27 cellular contexts compared by ENCODE assay signal in the genomic region with DNA sequence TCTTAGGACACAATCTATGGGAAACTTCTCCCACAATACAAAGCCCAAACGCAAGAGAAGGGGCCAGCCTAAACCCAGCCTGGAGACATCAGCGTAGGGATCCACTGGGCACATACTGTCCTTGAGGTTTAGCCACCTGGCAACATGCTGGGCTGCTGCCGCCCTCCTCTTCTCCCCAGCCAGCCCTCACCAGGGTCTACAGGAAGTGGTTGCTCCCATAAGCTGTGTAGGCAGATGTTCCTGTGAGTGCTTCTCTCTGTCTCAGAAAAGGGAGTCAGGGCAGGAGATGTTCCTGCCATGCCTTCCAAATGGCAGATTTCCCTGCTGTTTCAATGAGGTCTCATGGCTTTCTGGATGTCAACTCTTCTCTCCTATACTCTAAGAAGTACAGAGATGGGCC.
A peak's percentile ranks its signal among the peaks of the same experiment; 100 is the strongest.
DNase-seq lines count a peak whose midpoint lies in the region; ATAC-seq lines count a peak whose summit lies in the region.
"Had no signal": no experiment of that assay in that cellular context is flagged by ENCODE, and none has a peak within 500 bp of the region (broad histone marks: within the 10 kb centered on the region; RNA-seq: fewer than 3 reads in every experiment).

No MANE protein-coding gene starts in this region.

- intact Hi-C loops in dendritic cell treated with granulocyte-macrophage colony-stimulating factor and Interleukin-4, amounts not matched to agents 40 ng/mL and 50 ng/mL, for 4 days (cut with micrococcal nuclease) = no loop called here

- POLR2A ChIA-PET in activated naive CD8-positive, alpha-beta T cell treated with anti-CD3 and anti-CD28 coated beads, Interleukin-2, amount 10 ng/mL, durations not matched to agents 7 days and 5 days (lab: Charles Lee) = no interaction called here
- POLR2A ChIA-PET in activated CD8-positive, alpha-beta T cell treated with anti-CD3 and anti-CD28 coated beads, Interleukin-2, amount 10 ng/mL, durations not matched to agents 7 days and 5 days (lab: Charles Lee) = no interaction called here

- CTCF ChIA-PET in activated CD8-positive, alpha-beta T cell treated with anti-CD3 and anti-CD28 coated beads, Interleukin-2, amount 10 ng/mL, durations not matched to agents 7 days and 5 days (lab: Charles Lee) = no interaction called here

- H3K27me3 Mint-ChIP-seq in activated naive CD8-positive, alpha-beta T cell treated with anti-CD3 and anti-CD28 coated beads, Interleukin-2, amount 10 ng/mL, durations not matched to agents 7 days and 5 days = no peaks in the 10 kb centered on the region
- no peaks in the 10 kb centered on the region for H3K27me3 Mint-ChIP-seq in activated naive CD8-positive, alpha-beta T cell treated with anti-CD3 and anti-CD28 coated beads for 36 hours
- H3K27me3 Mint-ChIP-seq in activated CD8-positive, alpha-beta T cell treated with anti-CD3 and anti-CD28 coated beads, Interleukin-2, amount 10 ng/mL, durations not matched to agents 7 days and 5 days (ENCODE audit: low read depth) = no peaks in the 10 kb centered on the region
- no peaks in the 10 kb centered on the region for H3K27me3 Mint-ChIP-seq in dendritic cell treated with granulocyte-macrophage colony-stimulating factor and Interleukin-4, amounts not matched to agents 40 ng/mL and 50 ng/mL, for 4 days
- H3K27me3 Mint-ChIP-seq: CD4-positive, alpha-beta T cell; IgD-negative memory B cell had no signal

- peak; percentile 58 for ATAC-seq in activated naive CD8-positive, alpha-beta T cell treated with anti-CD3 and anti-CD28 coated beads, Interleukin-2, amount 10 ng/mL, durations not matched to agents 7 days and 5 days (ENCODE audit: low read depth)
- peak; percentile 57 for ATAC-seq in activated CD8-positive, alpha-beta T cell treated with anti-CD3 and anti-CD28 coated beads, Interleukin-2, amount 10 ng/mL, durations not matched to agents 7 days and 5 days
- ATAC-seq: GM12878, PC-3, SK-N-SH treated with all-trans-retinoic acid at 6 μM for 48 hours had no signal

- H3K4me3 Mint-ChIP-seq in activated naive CD8-positive, alpha-beta T cell treated with anti-CD3 and anti-CD28 coated beads, Interleukin-2, amount 10 ng/mL, durations not matched to agents 7 days and 5 days = no peak overlapping the region
- no peak overlapping the region for H3K4me3 Mint-ChIP-seq in activated naive CD8-positive, alpha-beta T cell treated with anti-CD3 and anti-CD28 coated beads for 36 hours
- no peak overlapping the region for H3K4me3 Mint-ChIP-seq in activated CD8-positive, alpha-beta T cell treated with anti-CD3 and anti-CD28 coated beads, Interleukin-2, amount 10 ng/mL, durations not matched to agents 7 days and 5 days
- H3K4me3 Mint-ChIP-seq in dendritic cell treated with granulocyte-macrophage colony-stimulating factor and Interleukin-4, amounts not matched to agents 40 ng/mL and 50 ng/mL, for 4 days = no peak overlapping the region
- H3K4me3 Mint-ChIP-seq: CD4-positive, alpha-beta T cell; IgD-negative memory B cell had no signal

- peak overlapping the region; percentile 68 for H3K27ac Mint-ChIP-seq in activated naive CD8-positive, alpha-beta T cell treated with anti-CD3 and anti-CD28 coated beads, Interleukin-2, amount 10 ng/mL, durations not matched to agents 7 days and 5 days
- no peak overlapping the region for H3K27ac Mint-ChIP-seq in activated naive CD8-positive, alpha-beta T cell treated with anti-CD3 and anti-CD28 coated beads for 36 hours
- H3K27ac Mint-ChIP-seq in activated CD8-positive, alpha-beta T cell treated with anti-CD3 and anti-CD28 coated beads, Interleukin-2, amount 10 ng/mL, durations not matched to agents 7 days and 5 days = peak overlapping the region; percentile 53
- H3K27ac Mint-ChIP-seq in dendritic cell treated with granulocyte-macrophage colony-stimulating factor and Interleukin-4, amounts not matched to agents 40 ng/mL and 50 ng/mL, for 4 days = peak overlapping the region; percentile 62
- H3K27ac Mint-ChIP-seq: CD4-positive, alpha-beta T cell had no signal

- H3K9me3 Mint-ChIP-seq in activated naive CD8-positive, alpha-beta T cell treated with anti-CD3 and anti-CD28 coated beads, Interleukin-2, amount 10 ng/mL, durations not matched to agents 7 days and 5 days = peaks cover 22% of the 10 kb centered on the region
- peaks cover 19% of the 10 kb centered on the region for H3K9me3 Mint-ChIP-seq in activated naive CD8-positive, alpha-beta T cell treated with anti-CD3 and anti-CD28 coated beads for 36 hours
- peaks cover 19% of the 10 kb centered on the region for H3K9me3 Mint-ChIP-seq in activated CD8-positive, alpha-beta T cell treated with anti-CD3 and anti-CD28 coated beads, Interleukin-2, amount 10 ng/mL, durations not matched to agents 7 days and 5 days (ENCODE audit: insufficient read depth)
- peaks cover 32% of the 10 kb centered on the region for H3K9me3 Mint-ChIP-seq in dendritic cell treated with granulocyte-macrophage colony-stimulating factor and Interleukin-4, amounts not matched to agents 40 ng/mL and 50 ng/mL, for 4 days

- peaks cover 16% of the 10 kb centered on the region for H3K36me3 Mint-ChIP-seq in activated naive CD8-positive, alpha-beta T cell treated with anti-CD3 and anti-CD28 coated beads, Interleukin-2, amount 10 ng/mL, durations not matched to agents 7 days and 5 days
- H3K36me3 Mint-ChIP-seq in activated naive CD8-positive, alpha-beta T cell treated with anti-CD3 and anti-CD28 coated beads for 36 hours = peaks cover 13% of the 10 kb centered on the region
- H3K36me3 Mint-ChIP-seq in activated CD8-positive, alpha-beta T cell treated with anti-CD3 and anti-CD28 coated beads, Interleukin-2, amount 10 ng/mL, durations not matched to agents 7 days and 5 days (ENCODE audit: low read depth) = peaks cover 27% of the 10 kb centered on the region
- peaks cover 8% of the 10 kb centered on the region for H3K36me3 Mint-ChIP-seq in dendritic cell treated with granulocyte-macrophage colony-stimulating factor and Interleukin-4, amounts not matched to agents 40 ng/mL and 50 ng/mL, for 4 days (ENCODE audit: low read depth)

- H3K4me1 Mint-ChIP-seq in activated naive CD8-positive, alpha-beta T cell treated with anti-CD3 and anti-CD28 coated beads, Interleukin-2, amount 10 ng/mL, durations not matched to agents 7 days and 5 days = peaks cover 19% of the 10 kb centered on the region
- H3K4me1 Mint-ChIP-seq in activated naive CD8-positive, alpha-beta T cell treated with anti-CD3 and anti-CD28 coated beads for 36 hours = peaks cover 5% of the 10 kb centered on the region
- peaks cover 23% of the 10 kb centered on the region for H3K4me1 Mint-ChIP-seq in activated CD8-positive, alpha-beta T cell treated with anti-CD3 and anti-CD28 coated beads, Interleukin-2, amount 10 ng/mL, durations not matched to agents 7 days and 5 days (ENCODE audit: low read depth)
- H3K4me1 Mint-ChIP-seq in dendritic cell treated with granulocyte-macrophage colony-stimulating factor and Interleukin-4, amounts not matched to agents 40 ng/mL and 50 ng/mL, for 4 days (ENCODE audit: low read depth) = peaks cover 25% of the 10 kb centered on the region
- H3K4me1 Mint-ChIP-seq: IgD-negative memory B cell had no signal

- DNase-seq in activated naive CD8-positive, alpha-beta T cell treated with anti-CD3 and anti-CD28 coated beads, Interleukin-2, amount 10 ng/mL, durations not matched to agents 7 days and 5 days = no peak
- DNase-seq in activated naive CD8-positive, alpha-beta T cell treated with anti-CD3 and anti-CD28 coated beads for 36 hours = no peak
- DNase-seq in Kasumi-1 (lab: John Stamatoyannopoulos, UW) (peak; percentile 45 to 52), midbrain (lab: John Stamatoyannopoulos, UW) (no peak), NCI-H1092 (lab: John Stamatoyannopoulos, UW) (no peak), D341Med (ENCODE audit: low spot score) (no peak)
- DNase-seq in activated CD8-positive, alpha-beta T cell treated with anti-CD3 and anti-CD28 coated beads, Interleukin-2, amount 10 ng/mL, durations not matched to agents 7 days and 5 days = no peak
- DNase-seq: CD4-positive, alpha-beta T cell; COR-L47; EL; GDM1; GOT3; HCEC 1CT; Karpas-422; NCI-H1417; NCI-H1694 treated with DMSO at 0.1 percent for 48 hours; NCI-H2081 treated with DMSO at 0.1 percent for 48 hours; NCI-H2171; NCI-H345; NCI-H524 treated with DMSO at 0.1 percent for 48 hours; NCI-H774; NK-92 treated with Interleukin-12 subunit alpha and Interleukin-12 subunit beta, amount 100 ng/mL, for 24 hours; PC-3 had no signal

Comparison
In these comparisons a context has a peak if more than half of its experiments do, and no peak if none do; other contexts are left out.
1. DNase-seq: peak in Kasumi-1 (2 of 2); none in activated naive CD8-positive, alpha-beta T cell treated with anti-CD3 and anti-CD28 coated beads, Interleukin-2, amount 10 ng/mL, durations not matched to agents 7 days and 5 days (single experiment), activated naive CD8-positive, alpha-beta T cell treated with anti-CD3 and anti-CD28 coated beads for 36 hours (single experiment), activated CD8-positive, alpha-beta T cell treated with anti-CD3 and anti-CD28 coated beads, Interleukin-2, amount 10 ng/mL, durations not matched to agents 7 days and 5 days (single experiment), midbrain (single experiment), NCI-H1092 (single experiment) and D341Med (single experiment).